ENCODE assay signal across 25 cellular contexts in the genomic region with DNA sequence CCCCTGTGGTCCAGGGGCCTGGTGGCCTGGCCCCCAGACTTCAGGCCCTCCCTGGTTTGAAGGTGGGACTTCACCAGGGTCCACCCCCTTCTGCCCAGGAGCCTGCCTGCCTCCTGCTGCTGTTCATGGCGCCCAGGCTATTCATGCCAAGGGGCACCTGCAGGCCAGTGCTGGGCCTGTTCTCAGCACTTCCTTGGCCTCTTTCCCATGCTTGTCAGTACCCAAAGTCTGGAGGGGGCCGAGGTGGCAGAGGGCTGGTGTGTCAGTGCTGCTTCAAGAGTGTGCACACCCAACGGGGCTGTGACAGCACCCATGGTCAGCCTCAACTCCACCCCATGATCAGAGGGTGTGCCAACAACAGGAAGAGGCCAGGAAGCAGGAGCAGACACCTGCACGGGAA.
"Had no signal": no experiment of that assay in that cellular context is flagged by ENCODE, and none has a peak within 500 bp of the region (broad histone marks: within the 10 kb centered on the region; RNA-seq: fewer than 3 reads in every experiment).

No MANE protein-coding gene starts in this region.

- DNase-seq: cerebellar nuclear complex; cortex of kidney; effector CD8-positive, alpha-beta T cell; effector memory CD8-positive, alpha-beta T cell; esophagus squamous epithelium; foreskin fibroblast; foreskin melanocyte; gastrocnemius medialis; glutamatergic neuron; head of caudate nucleus; heart right ventricle; hippocampal formation; left cardiac atrium; left lung; left ventricle myocardium superior; lower lobe of right lung; mesenchymal stem cell; midbrain had no signal

- FAIRE-seq: endometrium, islet of Langerhans, keratinocyte had no signal

- H3K4me1 Mint-ChIP-seq: endodermal cell had no signal

- H3K27me3 Mint-ChIP-seq: dendritic cell treated with granulocyte-macrophage colony-stimulating factor and Interleukin-4, amounts not matched to agents 40 ng/mL and 50 ng/mL, for 4 days; effector memory CD8-positive, alpha-beta T cell had no signal

- ATAC-seq: effector memory CD8-positive, alpha-beta T cell; gastrocnemius medialis; left lung; left ventricle myocardium superior; lower lobe of right lung had no signal

- H3K4me3 Mint-ChIP-seq: dendritic cell treated with granulocyte-macrophage colony-stimulating factor and Interleukin-4, amounts not matched to agents 40 ng/mL and 50 ng/mL, for 4 days; effector memory CD8-positive, alpha-beta T cell; endodermal cell had no signal

- H3K9me3 ChIP-seq: colonic mucosa, gastrocnemius medialis had no signal

- H3K27me3 ChIP-seq: colonic mucosa, esophagus squamous epithelium, gastrocnemius medialis, heart right ventricle, left lung had no signal

- H3K4me3 ChIP-seq: colonic mucosa, esophagus squamous epithelium, gastrocnemius medialis, heart right ventricle, left lung, lower lobe of right lung had no signal

- H3K4me1 ChIP-seq: colonic mucosa, esophagus squamous epithelium, gastrocnemius medialis, left lung had no signal

- H3K27ac Mint-ChIP-seq: dendritic cell treated with granulocyte-macrophage colony-stimulating factor and Interleukin-4, amounts not matched to agents 40 ng/mL and 50 ng/mL, for 4 days; effector memory CD8-positive, alpha-beta T cell; endodermal cell had no signal

- H3K36me3 ChIP-seq: colonic mucosa, esophagus squamous epithelium, gastrocnemius medialis, heart right ventricle, left lung, lower lobe of right lung had no signal

- H3K27ac ChIP-seq: colonic mucosa, epithelial cell of prostate, esophagus squamous epithelium, gastrocnemius medialis, heart right ventricle, left lung, lower lobe of right lung had no signal
